ENCODE assay signal across 8 cellular contexts in the genomic region with DNA sequence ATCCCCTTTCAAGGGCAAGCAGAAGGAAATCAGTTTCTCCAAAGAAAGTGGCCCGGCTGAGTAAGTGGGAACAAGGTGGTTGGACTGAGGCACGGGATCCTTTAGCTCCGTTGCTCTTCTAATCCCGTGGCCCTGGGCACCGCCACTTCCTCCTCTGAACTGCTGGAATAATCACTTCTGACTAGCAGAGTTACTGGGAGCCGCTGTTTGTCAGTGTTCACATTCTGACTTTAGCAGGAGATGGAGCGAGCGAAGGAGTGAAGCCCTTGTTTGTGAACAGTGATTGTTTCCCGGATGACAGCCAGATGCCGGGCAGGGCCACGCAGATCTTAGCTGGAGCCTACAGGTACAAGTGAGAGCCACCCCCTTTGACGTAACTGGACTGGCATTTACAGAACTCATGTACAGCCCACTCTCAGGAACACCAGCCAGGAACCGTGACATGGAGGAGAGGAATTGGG. TPM values are rescaled to one million over a fixed set of nuclear protein-coding genes. Genes with fewer than 3 reads are reported as not detected.
DNase-seq lines count a peak whose midpoint lies in the region; ATAC-seq, FAIRE-seq and TF ChIP-seq lines count a peak whose summit lies in the region.

No MANE protein-coding gene starts in this region.

- H3K27me3 ChIP-seq in endothelial cell of umbilical vein (ENCODE audit: control insufficient read depth in 2 of 2, insufficient read depth in 2 of 2, low read length in 2 of 2) (no peaks in the 10 kb centered on the region), mucosa of stomach (ENCODE audit: control insufficient read depth, insufficient read depth, low read length) (no peaks in the 10 kb centered on the region)

- H3K4me3 ChIP-seq in endothelial cell of umbilical vein (replicated peaks in 1 of 3; ENCODE audit: insufficient read depth in 1 of 3, low read depth in 1 of 3, low read length in 3 of 3) (peak overlapping the region in 2 of 3 experiments; percentile 40 to 57), mucosa of stomach (ENCODE audit: low read length) (peak overlapping the region; percentile 6)

- H3K79me2 ChIP-seq in endothelial cell of umbilical vein (ENCODE audit: control insufficient read depth, insufficient read depth, low read length), result peaks cover 21% of the 10 kb centered on the region

- peak overlapping the region; percentile 59 for H3K4me3 Mint-ChIP-seq in activated CD4-positive, alpha-beta T cell treated with anti-CD3 and anti-CD28 coated beads, Interleukin-2, amount 10 ng/mL, durations not matched to agents 7 days and 5 days

- POLR2A ChIA-PET in activated CD4-positive, alpha-beta T cell treated with anti-CD3 and anti-CD28 coated beads, Interleukin-2, amount 10 ng/mL, durations not matched to agents 7 days and 5 days (lab: Charles Lee), result no interaction called here
- POLR2A ChIA-PET in RWPE1 (lab: Yijun Ruan, JAX; ENCODE audit: low non-redundant PET) (interaction anchor here (0.5 to 0.8 kb wide), 2 partner anchors 122 to 123 kb away, joined by 3 to 4 read pairs; no protein-coding TSS in a partner anchor), endothelial cell of umbilical vein (lab: Charles Lee) (interaction anchor here (0.6 kb wide), 1 partner anchor 203 kb away, joined by 3 read pairs; no protein-coding TSS in a partner anchor)

- peak overlapping the region; percentile 64 for H3K4me2 ChIP-seq in endothelial cell of umbilical vein (ENCODE audit: insufficient read depth, low read length)

- H4K20me1 ChIP-seq in endothelial cell of umbilical vein (replicated peaks; ENCODE audit: control insufficient read depth, extremely low read depth, insufficient read depth, low read length), result no peaks in the 10 kb centered on the region

- no peak for DNase-seq in activated CD4-positive, alpha-beta T cell treated with anti-CD3 and anti-CD28 coated beads, Interleukin-2, amount 10 ng/mL, durations not matched to agents 7 days and 5 days
- no peak for DNase-seq in activated CD4-positive, alpha-beta T cell treated with anti-CD3 and anti-CD28 coated beads for 4 hours
- peak; percentile 36 for DNase-seq in RWPE1 (ENCODE audit: low spot score)
- peak; percentile 5 for DNase-seq in endothelial cell of umbilical vein (ENCODE audit: low read depth, low spot score)
- DNase-seq in activated gamma-delta T cell treated with Interleukin-2 at 50 U/mL for 16 hours, result no peak

- ATAC-seq in GM19467 (IDR thresholded peaks at IDR 0.05; ENCODE audit: unreplicated experiment) (no peak), HG02870 (IDR thresholded peaks at IDR 0.05; ENCODE audit: unreplicated experiment) (no peak)

- H3K9me3 ChIP-seq in endothelial cell of umbilical vein (replicated peaks; ENCODE audit: control insufficient read depth, insufficient read depth, low read length) (no peaks in the 10 kb centered on the region), mucosa of stomach (ENCODE audit: control insufficient read depth, low read length) (no peaks in the 10 kb centered on the region)

- H3K9me1 ChIP-seq in endothelial cell of umbilical vein (replicated peaks; ENCODE audit: control insufficient read depth, extremely low read depth, insufficient read depth, low read length), result no peaks in the 10 kb centered on the region

- dilution Hi-C loops in endothelial cell of umbilical vein (cut with MboI; ENCODE audit: extremely low pct_ligation_motif_present, low sequenced_read_pairs), result no loop called here

- no peak for TF ChIP-seq POLR2A in endothelial cell of umbilical vein (IDR thresholded peaks at IDR 0.05; ENCODE audit: low read depth, low read length)

- intact Hi-C loops in endothelial cell of umbilical vein (cut with micrococcal nuclease), result loop anchor here (2.0 to 5.0 kb wide), 2 partner anchors 228 to 426 kb away; a partner anchor contains a TSS

- peaks cover 3% of the 10 kb centered on the region for H3K36me3 Mint-ChIP-seq in activated CD4-positive, alpha-beta T cell treated with anti-CD3 and anti-CD28 coated beads, Interleukin-2, amount 10 ng/mL, durations not matched to agents 7 days and 5 days (ENCODE audit: low read depth)

- H3K4me1 Mint-ChIP-seq in activated CD4-positive, alpha-beta T cell treated with anti-CD3 and anti-CD28 coated beads, Interleukin-2, amount 10 ng/mL, durations not matched to agents 7 days and 5 days, result peaks cover 24% of the 10 kb centered on the region

- H3K27ac Mint-ChIP-seq in activated CD4-positive, alpha-beta T cell treated with anti-CD3 and anti-CD28 coated beads, Interleukin-2, amount 10 ng/mL, durations not matched to agents 7 days and 5 days, result peak overlapping the region; percentile 74

- TF ChIP-seq CTCF in RWPE1 (conservative IDR thresholded peaks at IDR 0.05; ENCODE audit: low read depth) (no peak), endothelial cell of umbilical vein (IDR thresholded peaks at IDR 0.05; ENCODE audit: extremely low read depth in 1 of 2, insufficient read depth in 1 of 2, low read depth in 1 of 2, low read length in 2 of 2) (no peak)

- H3K27ac ChIP-seq in RWPE1 (peak overlapping the region; percentile 87), endothelial cell of umbilical vein (ENCODE audit: insufficient read depth, low read depth, low read length) (no peak overlapping the region)

- CTCF ChIA-PET in activated CD4-positive, alpha-beta T cell treated with anti-CD3 and anti-CD28 coated beads, Interleukin-2, amount 10 ng/mL, durations not matched to agents 7 days and 5 days (lab: Charles Lee), result interaction anchor here (1.3 kb wide), 1 partner anchor 10 kb away, joined by 4 read pairs; no protein-coding TSS in a partner anchor
- CTCF ChIA-PET in RWPE1 (lab: Yijun Ruan, JAX), result interaction anchor here (0.5 to 1.0 kb wide), 4 partner anchors 8 to 41 kb away, joined by 3 to 5 read pairs (median 4); no protein-coding TSS in a partner anchor
- CTCF ChIA-PET in endothelial cell of umbilical vein (lab: Charles Lee), result interaction anchor here (1.4 to 1.9 kb wide), 3 partner anchors 9 to 57 kb away, joined by 3 to 12 read pairs (median 3); no protein-coding TSS in a partner anchor

- BruUV-seq in endothelial cell of umbilical vein (replicated peaks; lab: Mats Ljungman, UMichigan), result TSS peak; percentile 32

- H3K9me3 Mint-ChIP-seq in activated CD4-positive, alpha-beta T cell treated with anti-CD3 and anti-CD28 coated beads, Interleukin-2, amount 10 ng/mL, durations not matched to agents 7 days and 5 days, result no peaks in the 10 kb centered on the region

- peak; percentile 21 for FAIRE-seq in endothelial cell of umbilical vein (lab: Jason Lieb, UNC)

- peaks cover 17% of the 10 kb centered on the region for H3K4me1 ChIP-seq in endothelial cell of umbilical vein (ENCODE audit: control insufficient read depth, extremely low read depth, insufficient read depth, low read length)
- peaks cover 23% of the 10 kb centered on the region for H3K4me1 ChIP-seq in mucosa of stomach (ENCODE audit: control insufficient read depth, insufficient read depth, low read length)

- H3K36me3 ChIP-seq in endothelial cell of umbilical vein (ENCODE audit: control insufficient read depth in 2 of 2, extremely low read depth in 1 of 2, insufficient read depth in 2 of 2, low read length in 2 of 2), result peaks cover 10 to 19% of the 10 kb centered on the region in 2 experiments
- no peaks in the 10 kb centered on the region for H3K36me3 ChIP-seq in mucosa of stomach (ENCODE audit: control insufficient read depth, insufficient read depth, low read length)

- no peaks in the 10 kb centered on the region for H3K27me3 Mint-ChIP-seq in activated CD4-positive, alpha-beta T cell treated with anti-CD3 and anti-CD28 coated beads, Interleukin-2, amount 10 ng/mL, durations not matched to agents 7 days and 5 days

- peak overlapping the region; percentile 55 for H2AFZ ChIP-seq in endothelial cell of umbilical vein (ENCODE audit: low read depth, low read length)

- H3K9ac ChIP-seq in endothelial cell of umbilical vein (replicated peaks; ENCODE audit: extremely low read depth, insufficient read depth, low read length) (no peak overlapping the region), mucosa of stomach (ENCODE audit: low read length) (peak overlapping the region; percentile 65)

TF ChIP-seq in endothelial cell of umbilical vein, 7 proteins besides CTCF, POLR2A, EP300 and RAD21:
- TF ChIP-seq EZH2 (IDR thresholded peaks at IDR 0.05; ENCODE audit: borderline replicate concordance, low read depth, low read length, severe bottlenecking) (no peak), FOS (IDR thresholded peaks at IDR 0.05; ENCODE audit: borderline replicate concordance, insufficient read depth, low read length) (no peak), GATA2 (IDR thresholded peaks at IDR 0.05; ENCODE audit: insufficient read depth, insufficient read length, low read depth, low read length) (no peak), MYC (IDR thresholded peaks at IDR 0.05; ENCODE audit: low read depth, low read length) (no peak), JUN (IDR thresholded peaks at IDR 0.05; ENCODE audit: borderline replicate concordance, insufficient read depth, insufficient read length, low read depth) (no peak), POLR2AphosphoS5 (IDR thresholded peaks at IDR 0.05; ENCODE audit: insufficient read depth, low read depth, low read length) (no peak)
- TF ChIP-seq, protein P1, sequence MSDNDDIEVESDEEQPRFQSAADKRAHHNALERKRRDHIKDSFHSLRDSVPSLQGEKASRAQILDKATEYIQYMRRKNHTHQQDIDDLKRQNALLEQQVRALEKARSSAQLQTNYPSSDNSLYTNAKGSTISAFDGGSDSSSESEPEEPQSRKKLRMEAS (IDR thresholded peaks at IDR 0.05; ENCODE audit: insufficient read depth, insufficient read length), result no peak

RNA-seq across cellular contexts. Expression of a gene that starts 1.3 kb away (rescaled TPM):
- 1 to 10 TPM; 7.2 to 7.4 TPM for total RNA-seq in activated CD4-positive, alpha-beta T cell treated with anti-CD3 and anti-CD28 coated beads, Interleukin-2, amount 10 ng/mL, durations not matched to agents 7 days and 5 days
- total RNA-seq in endothelial cell of umbilical vein, result 42.4 and 46.0 TPM in 2 replicates
- 22.4 and 23.6 TPM in 2 replicates for polyA plus RNA-seq in endothelial cell of umbilical vein
- 23.8 and 27.8 TPM in 2 replicates for polyA plus RNA-seq in endothelial cell of umbilical vein (2011; cell fraction: cytosol; rRNA removed)
- 26.8 and 28.9 TPM in 2 replicates for polyA plus RNA-seq in endothelial cell of umbilical vein (2011; cell fraction: nucleus; rRNA removed)
- polyA plus RNA-seq in endothelial cell of umbilical vein (2012), result 17.9 and 21.7 TPM in 2 replicates
- 40.9 and 45.0 TPM in 2 replicates for polyA minus RNA-seq in endothelial cell of umbilical vein
- polyA minus RNA-seq in endothelial cell of umbilical vein (2011; cell fraction: cytosol; rRNA and poly(A)+ RNA removed), result 25.3 TPM
- polyA minus RNA-seq in endothelial cell of umbilical vein (2011; cell fraction: nucleus; rRNA and poly(A)+ RNA removed), result 20.0 and 24.3 TPM in 2 replicates

Comparison
In these comparisons a context has a peak if more than half of its experiments do, and no peak if none do; other contexts are left out.
1. DNase-seq: peak in RWPE1 (single experiment) and endothelial cell of umbilical vein (single experiment); none in activated CD4-positive, alpha-beta T cell treated with anti-CD3 and anti-CD28 coated beads, Interleukin-2, amount 10 ng/mL, durations not matched to agents 7 days and 5 days (single experiment), activated CD4-positive, alpha-beta T cell treated with anti-CD3 and anti-CD28 coated beads for 4 hours (0 of 2) and activated gamma-delta T cell treated with Interleukin-2 at 50 U/mL for 16 hours (single experiment).